In the genomic region with DNA sequence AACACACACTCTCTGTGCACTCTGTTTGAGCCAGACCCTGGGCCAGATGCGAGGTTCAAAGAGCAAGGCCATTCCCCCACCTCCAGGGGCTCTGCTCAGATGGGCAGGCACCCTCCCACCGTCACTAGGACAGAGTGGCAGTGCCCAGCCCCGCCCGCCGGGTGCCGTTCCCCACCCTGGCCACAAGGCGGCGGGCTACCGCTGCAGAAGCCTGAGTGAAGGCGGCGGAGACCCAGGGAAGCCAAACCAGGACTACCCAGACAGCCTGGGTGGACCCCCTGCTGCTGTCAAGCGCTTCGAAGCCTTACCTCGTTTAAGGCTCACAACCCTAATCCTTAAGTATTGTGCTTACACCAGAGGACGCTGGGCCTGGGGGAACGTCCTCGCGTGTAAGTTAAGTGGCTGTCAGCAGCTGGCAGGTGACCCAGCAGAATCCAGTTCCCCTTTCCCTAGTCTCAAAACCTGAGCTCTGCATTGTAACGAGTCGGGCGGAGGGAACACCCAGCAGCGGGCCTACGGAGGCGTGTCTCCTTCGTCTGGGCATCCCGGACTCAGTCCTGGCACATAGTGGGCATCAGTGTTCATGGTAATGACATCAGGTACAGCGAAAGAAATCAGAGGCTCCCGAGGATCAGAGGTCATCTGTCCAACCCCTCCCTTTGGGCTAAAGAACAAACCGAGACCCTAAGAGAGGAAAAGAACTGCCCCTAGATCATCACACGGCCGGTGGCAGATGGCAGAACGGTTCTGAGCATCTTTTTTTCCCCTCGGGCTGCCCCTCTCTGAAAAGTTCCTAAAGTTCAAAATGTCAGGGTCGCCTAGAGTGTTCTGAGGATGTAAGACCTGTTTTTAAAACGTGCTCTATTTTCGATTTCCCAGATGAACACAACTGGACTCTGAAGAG, we compare ENCODE assay signal across 8 cellular contexts. TPM values are rescaled to one million over a fixed set of nuclear protein-coding genes. Genes with fewer than 3 reads are reported as not detected.
A peak's percentile ranks its signal among the peaks of the same experiment; 100 is the strongest.
DNase-seq lines count a peak whose midpoint lies in the region; ATAC-seq and TF ChIP-seq lines count a peak whose summit lies in the region.

No MANE protein-coding gene starts in this region.

- peak; percentile 79 for DNase-seq in NCI-H345 treated with DMSO at 0.1 percent for 48 hours (lab: John Stamatoyannopoulos, UW; ENCODE audit: unreplicated experiment)
- peak; percentile 66 for DNase-seq in activated CD4-positive, alpha-beta T cell treated with anti-CD3 and anti-CD28 coated beads for 1 hour
- peak; percentile 71 to 83 for DNase-seq in central memory CD8-positive, alpha-beta T cell (ENCODE audit: low spot score in 2 of 2)
- peak; percentile 74 for DNase-seq in left lobe of liver (ENCODE audit: low spot score)
- peak; percentile 63 to 79 for DNase-seq in stimulated activated CD4-positive, alpha-beta T cell treated with anti-CD3 and anti-CD28 coated beads, Interleukin-4, amount 100 ng/mL, for 4 hours
- no peak for DNase-seq in amniotic stem cell (lab: John Stamatoyannopoulos, UW)

- H3K27me3 Mint-ChIP-seq in central memory CD8-positive, alpha-beta T cell, result no peaks in the 10 kb centered on the region

- ATAC-seq in HG03095 (IDR thresholded peaks at IDR 0.05; ENCODE audit: unreplicated experiment), result peak; percentile 40
- peak; percentile 72 for ATAC-seq in central memory CD8-positive, alpha-beta T cell (replicated peaks; ENCODE audit: extremely low read depth, poor library complexity, severe bottlenecking)
- peak; percentile 81 for ATAC-seq in left lobe of liver

- peaks cover 26% of the 10 kb centered on the region for H3K4me1 Mint-ChIP-seq in central memory CD8-positive, alpha-beta T cell

- H3K27ac Mint-ChIP-seq in central memory CD8-positive, alpha-beta T cell (ENCODE audit: low read depth), result no peak overlapping the region

- H3K9me3 Mint-ChIP-seq in central memory CD8-positive, alpha-beta T cell, result no peaks in the 10 kb centered on the region

- TF ChIP-seq CTCF in GM12872 (IDR thresholded peaks at IDR 0.05; ENCODE audit: insufficient read depth, low read depth, low read length), result peak; percentile 98

- peak overlapping the region; percentile 73 for H3K4me3 Mint-ChIP-seq in central memory CD8-positive, alpha-beta T cell

- peaks cover 2% of the 10 kb centered on the region for H3K36me3 Mint-ChIP-seq in central memory CD8-positive, alpha-beta T cell (ENCODE audit: insufficient read depth)

RNA-seq across cellular contexts. Expression of gene ARHGAP27, which starts 4.4 kb away (rescaled TPM):
- 6.5 TPM for total RNA-seq in left lobe of liver
